In genomic region chr22:41857160-41857859, GRCh38 we compare ENCODE assay signal across 8 cellular contexts. TPM values are rescaled to one million over a fixed set of nuclear protein-coding genes. Genes with fewer than 3 reads are reported as not detected.
DNase-seq lines count a peak whose midpoint lies in the region; ATAC-seq and TF ChIP-seq lines count a peak whose summit lies in the region.

No MANE protein-coding gene starts in this region.

- 70 to 80% methylated on average over 7 of the region's 7 CpGs for WGBS in thyroid gland, 2 donors

- TF ChIP-seq EP300 in neural cell (conservative IDR thresholded peaks at IDR 0.05; ENCODE audit: poor library complexity, severe bottlenecking): no peak

- peaks cover 11% of the 10 kb centered on the region for H3K36me3 Mint-ChIP-seq in activated CD8-positive, alpha-beta memory T cell treated with anti-CD3 and anti-CD28 coated beads, Interleukin-2, amount 10 ng/mL, durations not matched to agents 7 days and 5 days

- H3K27ac ChIP-seq in epithelial cell of prostate (peak overlapping the region; percentile 85), neural cell (ENCODE audit: low read length) (no peak overlapping the region), thyroid gland (no peak overlapping the region)

- H3K4me3 ChIP-seq in NT2/D1 (ENCODE audit: insufficient read length, low read depth) (no peak overlapping the region), neural cell (ENCODE audit: low read length) (no peak overlapping the region), thyroid gland (replicated peaks in 1 of 3) (no peak overlapping the region)

- H3K4me1 ChIP-seq in NT2/D1 (ENCODE audit: insufficient read depth, insufficient read length) (peaks cover 2% of the 10 kb centered on the region), thyroid gland (peaks cover 0 to 12% of the 10 kb centered on the region in 2 donors)

- no peaks in the 10 kb centered on the region for H3K9me2 ChIP-seq in neural cell (ENCODE audit: insufficient read depth, low read length)

- TF ChIP-seq POLR2A in thyroid gland (IDR thresholded peaks at IDR 0.05): no peak

- no peaks in the 10 kb centered on the region for H3F3A ChIP-seq in neural cell (ENCODE audit: insufficient read depth, low read length, poor library complexity, severe bottlenecking)

- no peaks in the 10 kb centered on the region for H3K9me3 ChIP-seq in NT2/D1 (ENCODE audit: insufficient read depth, low read length)
- H3K9me3 ChIP-seq in neural cell (ENCODE audit: low read length): no peaks in the 10 kb centered on the region
- H3K9me3 ChIP-seq in thyroid gland: no peaks in the 10 kb centered on the region

- H3K4me1 Mint-ChIP-seq in activated CD8-positive, alpha-beta memory T cell treated with anti-CD3 and anti-CD28 coated beads, Interleukin-2, amount 10 ng/mL, durations not matched to agents 7 days and 5 days: peaks cover 67% of the 10 kb centered on the region

- H3K9ac ChIP-seq in NT2/D1 (ENCODE audit: insufficient read length, low read depth): no peak overlapping the region
- no peak overlapping the region for H3K9ac ChIP-seq in neural cell (ENCODE audit: low read length)

- ATAC-seq in activated CD8-positive, alpha-beta memory T cell treated with anti-CD3 and anti-CD28 coated beads, Interleukin-2, amount 10 ng/mL, durations not matched to agents 7 days and 5 days: peak; percentile 73
- no peak for ATAC-seq in HG03025 (IDR thresholded peaks at IDR 0.05; ENCODE audit: low FRiP score, unreplicated experiment)

- no peak for TF ChIP-seq RAD21 in neural cell (conservative IDR thresholded peaks at IDR 0.05)

- peak overlapping the region; percentile 79 for H3K27ac Mint-ChIP-seq in activated CD8-positive, alpha-beta memory T cell treated with anti-CD3 and anti-CD28 coated beads, Interleukin-2, amount 10 ng/mL, durations not matched to agents 7 days and 5 days

- DNase-seq in activated gamma-delta T cell treated with Interleukin-2 at 50 U/mL for 16 hours (peak; percentile 73), activated gamma-delta T cell (lab: John Stamatoyannopoulos, UW) (no peak), NT2/D1 (ENCODE audit: low read depth, low spot score) (peak; percentile 36), epithelial cell of prostate (ENCODE audit: low read depth, low spot score) (peak; percentile 48), thyroid gland (peak; percentile 8 to 29)
- DNase-seq in activated CD8-positive, alpha-beta memory T cell treated with anti-CD3 and anti-CD28 coated beads, Interleukin-2, amount 10 ng/mL, durations not matched to agents 7 days and 5 days: peak; percentile 85

- intact Hi-C loops in thyroid gland (cut with DNase I): no loop called here

- H2AFZ ChIP-seq in neural cell (ENCODE audit: low read depth, low read length): no peak overlapping the region

- no peak overlapping the region for H3K4me3 Mint-ChIP-seq in activated CD8-positive, alpha-beta memory T cell treated with anti-CD3 and anti-CD28 coated beads, Interleukin-2, amount 10 ng/mL, durations not matched to agents 7 days and 5 days

- H3K27me3 Mint-ChIP-seq in activated CD8-positive, alpha-beta memory T cell treated with anti-CD3 and anti-CD28 coated beads, Interleukin-2, amount 10 ng/mL, durations not matched to agents 7 days and 5 days: no peaks in the 10 kb centered on the region

- H3K36me3 ChIP-seq in NT2/D1 (ENCODE audit: insufficient read depth, insufficient read length, low read length) (peaks cover 2% of the 10 kb centered on the region), neural cell (ENCODE audit: insufficient read depth, low read length) (no peaks in the 10 kb centered on the region), thyroid gland (no peaks in the 10 kb centered on the region)

- H3K9me3 Mint-ChIP-seq in activated CD8-positive, alpha-beta memory T cell treated with anti-CD3 and anti-CD28 coated beads, Interleukin-2, amount 10 ng/mL, durations not matched to agents 7 days and 5 days (ENCODE audit: low read depth): no peaks in the 10 kb centered on the region

- H3K79me2 ChIP-seq in neural cell (replicated peaks; ENCODE audit: insufficient read depth, low read length): peaks cover 91% of the 10 kb centered on the region

- peak; percentile 24 for TF ChIP-seq CTCF in neural cell (IDR thresholded peaks at IDR 0.05; ENCODE audit: poor library complexity, severe bottlenecking)
- peak in 4 of 6 experiments; percentile 28 to 41 (median 34) for TF ChIP-seq CTCF in thyroid gland (IDR thresholded peaks at IDR 0.05)

- CTCF ChIA-PET in activated CD8-positive, alpha-beta memory T cell treated with anti-CD3 and anti-CD28 coated beads, Interleukin-2, amount 10 ng/mL, durations not matched to agents 7 days and 5 days (lab: Charles Lee): interaction anchor here (0.5 to 5.7 kb wide), 18 partner anchors 9 to 190 kb away, joined by 3 to 40 read pairs (median 5); partner anchors contain the start of genes CCDC134, CENPM, MEI1 and SREBF2

- H3K4me2 ChIP-seq in neural cell (ENCODE audit: low read length): no peak overlapping the region

- H3K27me3 ChIP-seq in NT2/D1 (ENCODE audit: insufficient read depth, insufficient read length) (no peaks in the 10 kb centered on the region), neural cell (ENCODE audit: insufficient read depth, low read depth, low read length) (no peaks in the 10 kb centered on the region), thyroid gland (no peaks in the 10 kb centered on the region)

- peaks cover 13% of the 10 kb centered on the region for H4K20me1 ChIP-seq in neural cell (ENCODE audit: insufficient read depth)

TF ChIP-seq in neural cell, 6 proteins besides CTCF, POLR2A, EP300 and RAD21:
- peak; percentile 27 for TF ChIP-seq SMC3 (conservative IDR thresholded peaks at IDR 0.05; ENCODE audit: poor library complexity)
- no peak for TF ChIP-seq EZH2 (IDR thresholded peaks at IDR 0.05; ENCODE audit: borderline replicate concordance, insufficient read depth, low read length, poor library complexity, severe bottlenecking)

RNA-seq across cellular contexts. Expression of gene SREBF2, which starts 24.4 kb away (rescaled TPM):
- 100 to 1,000 TPM; 130 to 135 TPM for total RNA-seq in activated CD8-positive, alpha-beta memory T cell treated with anti-CD3 and anti-CD28 coated beads, Interleukin-2, amount 10 ng/mL, durations not matched to agents 7 days and 5 days
- 73.0 and 87.3 TPM in 2 replicates for polyA plus RNA-seq in neural cell
- 131 and 133 TPM in 2 replicates for polyA minus RNA-seq in neural cell
- 10 to 100 TPM; 34.4 to 91.8 (median 63.7) TPM for total RNA-seq in thyroid gland

RNA-seq across cellular contexts. Expression of gene CCDC134, which starts 56.8 kb away (rescaled TPM):
- 10 to 100 TPM; 25.3 to 27.9 TPM for total RNA-seq in activated CD8-positive, alpha-beta memory T cell treated with anti-CD3 and anti-CD28 coated beads, Interleukin-2, amount 10 ng/mL, durations not matched to agents 7 days and 5 days
- 2.2 and 6.6 TPM in 2 replicates for polyA plus RNA-seq in neural cell
- polyA minus RNA-seq in neural cell: 13.1 and 20.2 TPM in 2 replicates
- total RNA-seq in thyroid gland: 10 to 100 TPM in 3 of 4 donors, 1 to 10 TPM in 1; 6.6 to 18.8 (median 14.4) TPM

RNA-seq across cellular contexts. Expression of gene SHISA8, which starts 57.6 kb away (rescaled TPM):
- under 1 TPM; 0.30 to 0.70 TPM for total RNA-seq in activated CD8-positive, alpha-beta memory T cell treated with anti-CD3 and anti-CD28 coated beads, Interleukin-2, amount 10 ng/mL, durations not matched to agents 7 days and 5 days
- 0.62 and 2.2 TPM in 2 replicates for polyA plus RNA-seq in neural cell
- polyA minus RNA-seq in neural cell: 0.69 and 2.2 TPM in 2 replicates
- total RNA-seq in thyroid gland: not detected
